ENCODE assay signal across 1 cellular context in the genomic region with DNA sequence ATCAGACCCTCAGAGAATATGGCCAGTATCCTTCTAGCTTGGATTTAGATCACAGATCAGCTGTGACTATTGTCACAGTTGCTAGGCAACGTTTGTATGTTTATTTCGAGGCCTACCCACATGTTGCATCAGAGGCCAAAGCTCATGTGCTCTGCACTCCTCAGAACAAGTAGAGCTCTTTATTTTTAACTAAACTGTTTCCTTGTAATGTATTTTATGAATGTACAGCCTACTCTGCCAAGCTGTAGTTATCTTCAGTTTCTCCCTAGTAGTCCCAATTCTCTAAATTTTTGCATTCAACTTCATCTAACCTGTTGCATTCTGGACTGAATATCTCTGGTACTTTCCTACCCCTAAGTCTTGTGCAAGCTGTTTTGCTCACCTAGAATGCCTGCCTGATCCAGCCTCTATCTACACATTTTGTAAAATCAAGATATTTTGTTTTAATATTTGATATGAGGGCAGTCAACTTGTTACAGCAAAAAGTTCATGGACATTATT.
TF ChIP-seq lines count a peak whose summit lies in the region.

No MANE protein-coding gene starts in this region.

TF ChIP-seq in HEK293, 187 proteins besides CTCF, POLR2A, EP300 and RAD21 (continued from another document and continues in another):
- TF ChIP-seq, protein P1, sequence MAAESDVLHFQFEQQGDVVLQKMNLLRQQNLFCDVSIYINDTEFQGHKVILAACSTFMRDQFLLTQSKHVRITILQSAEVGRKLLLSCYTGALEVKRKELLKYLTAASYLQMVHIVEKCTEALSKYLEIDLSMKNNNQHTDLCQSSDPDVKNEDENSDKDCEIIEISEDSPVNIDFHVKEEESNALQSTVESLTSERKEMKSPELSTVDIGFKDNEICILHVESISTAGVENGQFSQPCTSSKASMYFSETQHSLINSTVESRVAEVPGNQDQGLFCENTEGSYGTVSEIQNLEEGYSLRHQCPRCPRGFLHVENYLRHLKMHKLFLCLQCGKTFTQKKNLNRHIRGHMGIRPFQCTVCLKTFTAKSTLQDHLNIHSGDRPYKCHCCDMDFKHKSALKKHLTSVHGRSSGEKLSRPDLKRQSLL (tag by site-specific recombination; IDR thresholded peaks at IDR 0.05), result no peak
- no peak for TF ChIP-seq ZIC2 (tag by site-specific recombination; IDR thresholded peaks at IDR 0.05)
- TF ChIP-seq, protein P2, sequence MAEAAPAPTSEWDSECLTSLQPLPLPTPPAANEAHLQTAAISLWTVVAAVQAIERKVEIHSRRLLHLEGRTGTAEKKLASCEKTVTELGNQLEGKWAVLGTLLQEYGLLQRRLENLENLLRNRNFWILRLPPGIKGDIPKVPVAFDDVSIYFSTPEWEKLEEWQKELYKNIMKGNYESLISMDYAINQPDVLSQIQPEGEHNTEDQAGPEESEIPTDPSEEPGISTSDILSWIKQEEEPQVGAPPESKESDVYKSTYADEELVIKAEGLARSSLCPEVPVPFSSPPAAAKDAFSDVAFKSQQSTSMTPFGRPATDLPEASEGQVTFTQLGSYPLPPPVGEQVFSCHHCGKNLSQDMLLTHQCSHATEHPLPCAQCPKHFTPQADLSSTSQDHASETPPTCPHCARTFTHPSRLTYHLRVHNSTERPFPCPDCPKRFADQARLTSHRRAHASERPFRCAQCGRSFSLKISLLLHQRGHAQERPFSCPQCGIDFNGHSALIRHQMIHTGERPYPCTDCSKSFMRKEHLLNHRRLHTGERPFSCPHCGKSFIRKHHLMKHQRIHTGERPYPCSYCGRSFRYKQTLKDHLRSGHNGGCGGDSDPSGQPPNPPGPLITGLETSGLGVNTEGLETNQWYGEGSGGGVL (tag by site-specific recombination; IDR thresholded peaks at IDR 0.05), result no peak
- TF ChIP-seq ZNF174 (tag by site-specific recombination; IDR thresholded peaks at IDR 0.05), result no peak
- no peak for TF ChIP-seq YY1 (tag by site-specific recombination; IDR thresholded peaks at IDR 0.05)
- TF ChIP-seq SCRT2 (tag by site-specific recombination; IDR thresholded peaks at IDR 0.05), result peak; percentile 99
- peak; percentile 92 for TF ChIP-seq ZBTB17 (tag by site-specific recombination; IDR thresholded peaks at IDR 0.05)
- TF ChIP-seq PRDM1 (tag by site-specific recombination; IDR thresholded peaks at IDR 0.05), result no peak
- no peak for TF ChIP-seq KLF8 (tag by site-specific recombination; IDR thresholded peaks at IDR 0.05)
- TF ChIP-seq, protein P3, sequence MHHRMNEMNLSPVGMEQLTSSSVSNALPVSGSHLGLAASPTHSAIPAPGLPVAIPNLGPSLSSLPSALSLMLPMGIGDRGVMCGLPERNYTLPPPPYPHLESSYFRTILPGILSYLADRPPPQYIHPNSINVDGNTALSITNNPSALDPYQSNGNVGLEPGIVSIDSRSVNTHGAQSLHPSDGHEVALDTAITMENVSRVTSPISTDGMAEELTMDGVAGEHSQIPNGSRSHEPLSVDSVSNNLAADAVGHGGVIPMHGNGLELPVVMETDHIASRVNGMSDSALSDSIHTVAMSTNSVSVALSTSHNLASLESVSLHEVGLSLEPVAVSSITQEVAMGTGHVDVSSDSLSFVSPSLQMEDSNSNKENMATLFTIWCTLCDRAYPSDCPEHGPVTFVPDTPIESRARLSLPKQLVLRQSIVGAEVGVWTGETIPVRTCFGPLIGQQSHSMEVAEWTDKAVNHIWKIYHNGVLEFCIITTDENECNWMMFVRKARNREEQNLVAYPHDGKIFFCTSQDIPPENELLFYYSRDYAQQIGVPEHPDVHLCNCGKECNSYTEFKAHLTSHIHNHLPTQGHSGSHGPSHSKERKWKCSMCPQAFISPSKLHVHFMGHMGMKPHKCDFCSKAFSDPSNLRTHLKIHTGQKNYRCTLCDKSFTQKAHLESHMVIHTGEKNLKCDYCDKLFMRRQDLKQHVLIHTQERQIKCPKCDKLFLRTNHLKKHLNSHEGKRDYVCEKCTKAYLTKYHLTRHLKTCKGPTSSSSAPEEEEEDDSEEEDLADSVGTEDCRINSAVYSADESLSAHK (tag by site-specific recombination; IDR thresholded peaks at IDR 0.05), result no peak
- TF ChIP-seq, protein P4, sequence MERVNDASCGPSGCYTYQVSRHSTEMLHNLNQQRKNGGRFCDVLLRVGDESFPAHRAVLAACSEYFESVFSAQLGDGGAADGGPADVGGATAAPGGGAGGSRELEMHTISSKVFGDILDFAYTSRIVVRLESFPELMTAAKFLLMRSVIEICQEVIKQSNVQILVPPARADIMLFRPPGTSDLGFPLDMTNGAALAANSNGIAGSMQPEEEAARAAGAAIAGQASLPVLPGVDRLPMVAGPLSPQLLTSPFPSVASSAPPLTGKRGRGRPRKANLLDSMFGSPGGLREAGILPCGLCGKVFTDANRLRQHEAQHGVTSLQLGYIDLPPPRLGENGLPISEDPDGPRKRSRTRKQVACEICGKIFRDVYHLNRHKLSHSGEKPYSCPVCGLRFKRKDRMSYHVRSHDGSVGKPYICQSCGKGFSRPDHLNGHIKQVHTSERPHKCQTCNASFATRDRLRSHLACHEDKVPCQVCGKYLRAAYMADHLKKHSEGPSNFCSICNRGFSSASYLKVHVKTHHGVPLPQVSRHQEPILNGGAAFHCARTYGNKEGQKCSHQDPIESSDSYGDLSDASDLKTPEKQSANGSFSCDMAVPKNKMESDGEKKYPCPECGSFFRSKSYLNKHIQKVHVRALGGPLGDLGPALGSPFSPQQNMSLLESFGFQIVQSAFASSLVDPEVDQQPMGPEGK (tag by site-specific recombination; IDR thresholded peaks at IDR 0.05), result no peak
- no peak for TF ChIP-seq ZNF302 (tag by site-specific recombination; IDR thresholded peaks at IDR 0.05; ENCODE audit: low read depth)
- no peak for TF ChIP-seq ZNF701 (tag by site-specific recombination; IDR thresholded peaks at IDR 0.05)
- TF ChIP-seq BCL11B (tag by site-specific recombination; IDR thresholded peaks at IDR 0.05; ENCODE audit: low read depth), result no peak
- TF ChIP-seq, protein P5, sequence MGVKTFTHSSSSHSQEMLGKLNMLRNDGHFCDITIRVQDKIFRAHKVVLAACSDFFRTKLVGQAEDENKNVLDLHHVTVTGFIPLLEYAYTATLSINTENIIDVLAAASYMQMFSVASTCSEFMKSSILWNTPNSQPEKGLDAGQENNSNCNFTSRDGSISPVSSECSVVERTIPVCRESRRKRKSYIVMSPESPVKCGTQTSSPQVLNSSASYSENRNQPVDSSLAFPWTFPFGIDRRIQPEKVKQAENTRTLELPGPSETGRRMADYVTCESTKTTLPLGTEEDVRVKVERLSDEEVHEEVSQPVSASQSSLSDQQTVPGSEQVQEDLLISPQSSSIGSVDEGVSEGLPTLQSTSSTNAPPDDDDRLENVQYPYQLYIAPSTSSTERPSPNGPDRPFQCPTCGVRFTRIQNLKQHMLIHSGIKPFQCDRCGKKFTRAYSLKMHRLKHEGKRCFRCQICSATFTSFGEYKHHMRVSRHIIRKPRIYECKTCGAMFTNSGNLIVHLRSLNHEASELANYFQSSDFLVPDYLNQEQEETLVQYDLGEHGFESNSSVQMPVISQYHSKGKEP (tag by site-specific recombination; IDR thresholded peaks at IDR 0.05), result no peak
- TF ChIP-seq ZNF146 (tag by site-specific recombination; IDR thresholded peaks at IDR 0.05), result no peak
- TF ChIP-seq, protein P6, sequence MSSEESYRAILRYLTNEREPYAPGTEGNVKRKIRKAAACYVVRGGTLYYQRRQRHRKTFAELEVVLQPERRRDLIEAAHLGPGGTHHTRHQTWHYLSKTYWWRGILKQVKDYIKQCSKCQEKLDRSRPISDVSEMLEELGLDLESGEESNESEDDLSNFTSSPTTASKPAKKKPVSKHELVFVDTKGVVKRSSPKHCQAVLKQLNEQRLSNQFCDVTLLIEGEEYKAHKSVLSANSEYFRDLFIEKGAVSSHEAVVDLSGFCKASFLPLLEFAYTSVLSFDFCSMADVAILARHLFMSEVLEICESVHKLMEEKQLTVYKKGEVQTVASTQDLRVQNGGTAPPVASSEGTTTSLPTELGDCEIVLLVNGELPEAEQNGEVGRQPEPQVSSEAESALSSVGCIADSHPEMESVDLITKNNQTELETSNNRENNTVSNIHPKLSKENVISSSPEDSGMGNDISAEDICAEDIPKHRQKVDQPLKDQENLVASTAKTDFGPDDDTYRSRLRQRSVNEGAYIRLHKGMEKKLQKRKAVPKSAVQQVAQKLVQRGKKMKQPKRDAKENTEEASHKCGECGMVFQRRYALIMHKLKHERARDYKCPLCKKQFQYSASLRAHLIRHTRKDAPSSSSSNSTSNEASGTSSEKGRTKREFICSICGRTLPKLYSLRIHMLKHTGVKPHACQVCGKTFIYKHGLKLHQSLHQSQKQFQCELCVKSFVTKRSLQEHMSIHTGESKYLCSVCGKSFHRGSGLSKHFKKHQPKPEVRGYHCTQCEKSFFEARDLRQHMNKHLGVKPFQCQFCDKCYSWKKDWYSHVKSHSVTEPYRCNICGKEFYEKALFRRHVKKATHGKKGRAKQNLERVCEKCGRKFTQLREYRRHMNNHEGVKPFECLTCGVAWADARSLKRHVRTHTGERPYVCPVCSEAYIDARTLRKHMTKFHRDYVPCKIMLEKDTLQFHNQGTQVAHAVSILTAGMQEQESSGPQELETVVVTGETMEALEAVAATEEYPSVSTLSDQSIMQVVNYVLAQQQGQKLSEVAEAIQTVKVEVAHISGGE (tag by site-specific recombination; conservative IDR thresholded peaks at IDR 0.05; ENCODE audit: low read depth), result no peak
- TF ChIP-seq, protein P7, sequence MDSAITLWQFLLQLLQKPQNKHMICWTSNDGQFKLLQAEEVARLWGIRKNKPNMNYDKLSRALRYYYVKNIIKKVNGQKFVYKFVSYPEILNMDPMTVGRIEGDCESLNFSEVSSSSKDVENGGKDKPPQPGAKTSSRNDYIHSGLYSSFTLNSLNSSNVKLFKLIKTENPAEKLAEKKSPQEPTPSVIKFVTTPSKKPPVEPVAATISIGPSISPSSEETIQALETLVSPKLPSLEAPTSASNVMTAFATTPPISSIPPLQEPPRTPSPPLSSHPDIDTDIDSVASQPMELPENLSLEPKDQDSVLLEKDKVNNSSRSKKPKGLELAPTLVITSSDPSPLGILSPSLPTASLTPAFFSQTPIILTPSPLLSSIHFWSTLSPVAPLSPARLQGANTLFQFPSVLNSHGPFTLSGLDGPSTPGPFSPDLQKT (IDR thresholded peaks at IDR 0.05; ENCODE audit: borderline replicate concordance, low read depth, low read length), result no peak
- no peak for TF ChIP-seq ZNF843 (tag by site-specific recombination; IDR thresholded peaks at IDR 0.05)
- TF ChIP-seq, protein P8, sequence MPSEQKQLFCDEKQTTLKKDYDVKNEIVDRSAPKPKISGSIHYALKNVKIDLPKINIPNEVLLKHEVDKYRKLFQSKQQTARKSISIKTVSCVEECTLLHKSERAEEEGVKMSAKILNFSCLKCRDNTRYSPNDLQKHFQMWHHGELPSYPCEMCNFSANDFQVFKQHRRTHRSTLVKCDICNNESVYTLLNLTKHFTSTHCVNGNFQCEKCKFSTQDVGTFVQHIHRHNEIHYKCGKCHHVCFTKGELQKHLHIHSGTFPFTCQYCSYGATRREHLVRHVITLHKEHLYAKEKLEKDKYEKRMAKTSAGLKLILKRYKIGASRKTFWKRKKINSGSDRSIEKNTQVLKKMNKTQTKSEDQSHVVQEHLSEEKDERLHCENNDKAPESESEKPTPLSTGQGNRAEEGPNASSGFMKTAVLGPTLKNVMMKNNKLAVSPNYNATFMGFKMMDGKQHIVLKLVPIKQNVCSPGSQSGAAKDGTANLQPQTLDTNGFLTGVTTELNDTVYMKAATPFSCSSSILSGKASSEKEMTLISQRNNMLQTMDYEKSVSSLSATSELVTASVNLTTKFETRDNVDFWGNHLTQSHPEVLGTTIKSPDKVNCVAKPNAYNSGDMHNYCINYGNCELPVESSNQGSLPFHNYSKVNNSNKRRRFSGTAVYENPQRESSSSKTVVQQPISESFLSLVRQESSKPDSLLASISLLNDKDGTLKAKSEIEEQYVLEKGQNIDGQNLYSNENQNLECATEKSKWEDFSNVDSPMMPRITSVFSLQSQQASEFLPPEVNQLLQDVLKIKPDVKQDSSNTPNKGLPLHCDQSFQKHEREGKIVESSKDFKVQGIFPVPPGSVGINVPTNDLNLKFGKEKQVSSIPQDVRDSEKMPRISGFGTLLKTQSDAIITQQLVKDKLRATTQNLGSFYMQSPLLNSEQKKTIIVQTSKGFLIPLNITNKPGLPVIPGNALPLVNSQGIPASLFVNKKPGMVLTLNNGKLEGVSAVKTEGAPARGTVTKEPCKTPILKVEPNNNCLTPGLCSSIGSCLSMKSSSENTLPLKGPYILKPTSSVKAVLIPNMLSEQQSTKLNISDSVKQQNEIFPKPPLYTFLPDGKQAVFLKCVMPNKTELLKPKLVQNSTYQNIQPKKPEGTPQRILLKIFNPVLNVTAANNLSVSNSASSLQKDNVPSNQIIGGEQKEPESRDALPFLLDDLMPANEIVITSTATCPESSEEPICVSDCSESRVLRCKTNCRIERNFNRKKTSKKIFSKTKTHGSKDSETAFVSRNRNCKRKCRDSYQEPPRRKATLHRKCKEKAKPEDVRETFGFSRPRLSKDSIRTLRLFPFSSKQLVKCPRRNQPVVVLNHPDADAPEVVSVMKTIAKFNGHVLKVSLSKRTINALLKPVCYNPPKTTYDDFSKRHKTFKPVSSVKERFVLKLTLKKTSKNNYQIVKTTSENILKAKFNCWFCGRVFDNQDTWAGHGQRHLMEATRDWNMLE (tag by site-specific recombination; conservative IDR thresholded peaks at IDR 0.05; ENCODE audit: low read depth), result 0 out of 2 replicates have a peak, but pooled peaks have one; percentile 39
- no peak for TF ChIP-seq GLI4 (tag by site-specific recombination; IDR thresholded peaks at IDR 0.05)
- no peak for TF ChIP-seq ZNF155 (tag by site-specific recombination; IDR thresholded peaks at IDR 0.05)
- peak; percentile 62; the same call in 1 of the 2 replicates for TF ChIP-seq ZNF600 (tag by site-specific recombination; IDR thresholded peaks at IDR 0.05)
- no peak for TF ChIP-seq ZNF23 (tag by site-specific recombination; IDR thresholded peaks at IDR 0.05; ENCODE audit: borderline replicate concordance)
- TF ChIP-seq ZNF549 (tag by site-specific recombination; IDR thresholded peaks at IDR 0.05), result no peak
- no peak for TF ChIP-seq ZNF16 (tag by site-specific recombination; IDR thresholded peaks at IDR 0.05; ENCODE audit: low read depth)
- 0 out of 2 replicates have a peak, but pooled peaks have one; percentile 26 for TF ChIP-seq ZSCAN30 (tag by site-specific recombination; IDR thresholded peaks at IDR 0.05)
- TF ChIP-seq, protein P9, sequence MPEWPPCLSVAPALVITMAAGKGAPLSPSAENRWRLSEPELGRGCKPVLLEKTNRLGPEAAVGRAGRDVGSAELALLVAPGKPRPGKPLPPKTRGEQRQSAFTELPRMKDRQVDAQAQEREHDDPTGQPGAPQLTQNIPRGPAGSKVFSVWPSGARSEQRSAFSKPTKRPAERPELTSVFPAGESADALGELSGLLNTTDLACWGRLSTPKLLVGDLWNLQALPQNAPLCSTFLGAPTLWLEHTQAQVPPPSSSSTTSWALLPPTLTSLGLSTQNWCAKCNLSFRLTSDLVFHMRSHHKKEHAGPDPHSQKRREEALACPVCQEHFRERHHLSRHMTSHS (tag by site-specific recombination; IDR thresholded peaks at IDR 0.05), result no peak
- TF ChIP-seq ZNF776 (tag by site-specific recombination; IDR thresholded peaks at IDR 0.05; ENCODE audit: borderline replicate concordance), result no peak
- TF ChIP-seq KLF10 (tag by site-specific recombination; IDR thresholded peaks at IDR 0.05), result no peak
- TF ChIP-seq ZNF138 (tag by site-specific recombination; IDR thresholded peaks at IDR 0.05; ENCODE audit: borderline replicate concordance), result no peak
- TF ChIP-seq ZNF404 (tag by site-specific recombination; IDR thresholded peaks at IDR 0.05), result no peak
- no peak for TF ChIP-seq ZNF121 (tag by site-specific recombination; IDR thresholded peaks at IDR 0.05)
